11 cellular contexts compared by ENCODE assay signal in the genomic region with DNA sequence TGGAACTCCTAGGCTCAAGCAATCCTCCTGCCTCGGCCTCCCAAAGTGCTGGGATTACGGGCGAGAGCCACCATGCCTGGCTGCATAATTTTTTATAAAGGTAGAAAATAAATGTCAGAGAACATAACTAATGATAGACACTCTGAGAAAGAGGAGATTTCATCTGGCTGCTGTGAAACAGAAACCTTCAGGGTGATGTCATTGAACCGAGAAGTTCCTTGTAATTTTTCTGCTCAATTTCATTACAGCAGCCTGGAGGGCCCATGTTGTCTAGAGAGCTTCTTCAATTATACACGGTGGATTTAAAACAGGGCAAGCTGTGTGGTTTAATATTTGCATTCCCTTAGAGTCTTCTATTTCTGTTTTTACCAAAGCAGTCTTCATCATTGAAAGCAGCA.
DNase-seq lines count a peak whose midpoint lies in the region; ATAC-seq and TF ChIP-seq lines count a peak whose summit lies in the region.
"Had no signal": no experiment of that assay in that cellular context is flagged by ENCODE, and none has a peak within 500 bp of the region (broad histone marks: within the 10 kb centered on the region; RNA-seq: fewer than 3 reads in every experiment).

No MANE protein-coding gene starts in this region.

- H3K27ac ChIP-seq in parathyroid adenoma (no peak overlapping the region), gastroesophageal sphincter (no peak overlapping the region), transverse colon (no peak overlapping the region)
- H3K27ac ChIP-seq: ascending aorta had no signal

- H3K36me3 ChIP-seq in parathyroid adenoma (ENCODE audit: control insufficient read depth, insufficient read depth, low read length) (no peaks in the 10 kb centered on the region), gastroesophageal sphincter (peaks cover 0 to 65% of the 10 kb centered on the region in 2 donors), transverse colon (peaks cover 0 to 29% (median 10%) of the 10 kb centered on the region in 4 donors)

- ATAC-seq in GM19023 (IDR thresholded peaks at IDR 0.05; ENCODE audit: unreplicated experiment) (peak; percentile 52), GM21825 (IDR thresholded peaks at IDR 0.05; ENCODE audit: unreplicated experiment) (peak; percentile 68), HG03469 (IDR thresholded peaks at IDR 0.05; ENCODE audit: unreplicated experiment) (peak; percentile 51), gastroesophageal sphincter (no peak)
- ATAC-seq: natural killer cell treated with Interleukin-12 subunit alpha and Interleukin-12 subunit beta and Interleukin-15 and Interleukin-18, amount 100 ng/mL, for 72 hours had no signal

- H3K79me2 ChIP-seq in parathyroid adenoma: no peaks in the 10 kb centered on the region

- no peak overlapping the region for H3K9ac ChIP-seq in parathyroid adenoma

- 90 to 92% methylated on average over 3 to 5 of the region's 5 CpGs for WGBS in gastroesophageal sphincter (ENCODE audit: low coverage in 1 of 2), 2 donors
- 80 to 82% methylated on average over 3 to 5 of the region's 5 CpGs for WGBS in transverse colon (ENCODE audit: low coverage in 1 of 2), 2 donors

- in situ Hi-C loops in transverse colon (cut with MboI; ENCODE audit: low pct_ligation_motif_present in 1 of 4, low pct_unique_long_range_greater_than_20kb in 1 of 4, low sequenced_read_pairs in 3 of 4): no loop called here

- TF ChIP-seq CTCF in parathyroid adenoma (IDR thresholded peaks at IDR 0.05): no peak
- TF ChIP-seq CTCF in gastroesophageal sphincter (IDR thresholded peaks at IDR 0.05): no peak
- TF ChIP-seq CTCF in transverse colon (IDR thresholded peaks at IDR 0.05): no peak

- intact Hi-C loops in transverse colon (cut with DNase I; ENCODE audit: low total_unique reads): no loop called here

- DNase-seq in pons (ENCODE audit: low spot score) (no peak), transverse colon (no peak)
- DNase-seq: activated CD8-positive, alpha-beta memory T cell treated with anti-CD3 and anti-CD28 coated beads for 24 hours; DMS153 had no signal

- no peaks in the 10 kb centered on the region for H3K27me3 ChIP-seq in parathyroid adenoma (ENCODE audit: control insufficient read depth, insufficient read depth, low read length)
- H3K27me3 ChIP-seq in gastroesophageal sphincter: no peaks in the 10 kb centered on the region
- H3K27me3 ChIP-seq in transverse colon: no peaks in the 10 kb centered on the region
- H3K27me3 ChIP-seq: ascending aorta had no signal

- TF ChIP-seq POLR2A in gastroesophageal sphincter (IDR thresholded peaks at IDR 0.05): no peak
- TF ChIP-seq POLR2A in transverse colon (IDR thresholded peaks at IDR 0.05): no peak

- no peak overlapping the region for H2AFZ ChIP-seq in parathyroid adenoma

- no peaks in the 10 kb centered on the region for H3K9me3 ChIP-seq in parathyroid adenoma (ENCODE audit: control insufficient read depth, low read length)
- H3K9me3 ChIP-seq in gastroesophageal sphincter: no peaks in the 10 kb centered on the region
- H3K9me3 ChIP-seq in transverse colon: no peaks in the 10 kb centered on the region
- H3K9me3 ChIP-seq: ascending aorta had no signal

- peak overlapping the region; percentile 27 for H3K4me2 ChIP-seq in parathyroid adenoma (ENCODE audit: low read length)

- H3K4me3 ChIP-seq in parathyroid adenoma (ENCODE audit: low read depth, low read length): no peak overlapping the region
- no peak overlapping the region for H3K4me3 ChIP-seq in gastroesophageal sphincter
- no peak overlapping the region for H3K4me3 ChIP-seq in transverse colon
- H3K4me3 ChIP-seq: ascending aorta had no signal

- TF ChIP-seq EP300 in gastroesophageal sphincter (IDR thresholded peaks at IDR 0.05) (no peak), transverse colon (IDR thresholded peaks at IDR 0.05; ENCODE audit: low read depth) (no peak)

- peaks cover 5% of the 10 kb centered on the region for H3K4me1 ChIP-seq in parathyroid adenoma
- peaks cover 0 to 7% (median 3%) of the 10 kb centered on the region in 3 donors for H3K4me1 ChIP-seq in gastroesophageal sphincter
- peaks cover 0 to 8% (median 6%) of the 10 kb centered on the region in 4 donors for H3K4me1 ChIP-seq in transverse colon
